In genomic region chr3:161415506-161416231, GRCh38 we compare ENCODE assay signal across 1 cellular context.
A peak's percentile ranks its signal among the peaks of the same experiment; 100 is the strongest.
TF ChIP-seq lines count a peak whose summit lies in the region.

No MANE protein-coding gene starts in this region.

TF ChIP-seq in HepG2, 621 proteins besides CTCF, POLR2A, EP300 and RAD21 (continued from another document):
- TF ChIP-seq RFX1 (IDR thresholded peaks at IDR 0.05), result peak; percentile 9; the same call in 1 of the 2 replicates
